Comparison of ENCODE assay signal across 14 cellular contexts in the genomic region with DNA sequence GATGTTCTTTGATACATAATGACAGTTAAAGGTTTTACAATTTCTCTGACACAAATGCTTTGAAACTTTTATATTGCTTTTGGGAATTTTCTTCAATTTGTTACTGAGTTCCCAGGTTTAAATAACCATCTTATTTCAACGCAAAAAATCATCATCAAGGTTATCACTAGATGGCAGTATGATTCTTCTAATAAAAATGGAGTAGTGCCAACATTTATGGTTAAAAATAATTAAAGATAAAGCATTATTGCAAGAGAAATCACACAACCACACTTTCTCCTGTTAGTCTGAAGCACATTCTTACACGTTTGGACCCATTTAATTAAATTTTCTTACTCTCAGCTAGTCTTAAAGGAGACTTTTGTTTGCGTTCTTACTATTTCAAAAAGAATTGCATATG.
A peak's percentile ranks its signal among the peaks of the same experiment; 100 is the strongest.
DNase-seq lines count a peak whose midpoint lies in the region; ATAC-seq, FAIRE-seq and TF ChIP-seq lines count a peak whose summit lies in the region.
"Had no signal": no experiment of that assay in that cellular context is flagged by ENCODE, and none has a peak within 500 bp of the region (broad histone marks: within the 10 kb centered on the region; RNA-seq: fewer than 3 reads in every experiment).

No MANE protein-coding gene starts in this region.

- H3K4me1 ChIP-seq in RWPE2 (ENCODE audit: insufficient read depth, poor library complexity, severe bottlenecking) (no peaks in the 10 kb centered on the region), right lobe of liver (no peaks in the 10 kb centered on the region), upper lobe of left lung (no peaks in the 10 kb centered on the region)
- H3K4me1 ChIP-seq: Caco-2, esophagus squamous epithelium, spleen had no signal

- DNase-seq in D721Med (ENCODE audit: insufficient read length, low spot score), result no peak
- DNase-seq in HT1080 (ENCODE audit: low read depth), result peak; percentile 0
- DNase-seq in RWPE2 (ENCODE audit: low spot score), result no peak
- DNase-seq in right lobe of liver, result no peak
- no peak for DNase-seq in upper lobe of left lung
- DNase-seq in hypothalamus (lab: John Stamatoyannopoulos, UW), result no peak
- DNase-seq in midbrain (lab: John Stamatoyannopoulos, UW), result no peak
- DNase-seq: esophagus squamous epithelium; naive thymus-derived CD8-positive, alpha-beta T cell; NCI-H187; spleen had no signal

- WGBS in right lobe of liver (ENCODE audit: insufficient coverage, low coverage, low lambda C conversion rate, missing lambda C conversion rate), result 17% methylated on average over 3 of the region's 3 CpGs
- WGBS in upper lobe of left lung, 2 donors, result 24 to 28% methylated on average over 3 of the region's 3 CpGs

- TF ChIP-seq EP300 in upper lobe of left lung (IDR thresholded peaks at IDR 0.05), result no peak

- no peaks in the 10 kb centered on the region for H3K27me3 ChIP-seq in RWPE2 (ENCODE audit: insufficient read depth, poor library complexity, severe bottlenecking)
- H3K27me3 ChIP-seq in right lobe of liver, result no peaks in the 10 kb centered on the region
- no peaks in the 10 kb centered on the region for H3K27me3 ChIP-seq in upper lobe of left lung
- H3K27me3 ChIP-seq: esophagus squamous epithelium, spleen had no signal

- no peak overlapping the region for H3K27ac ChIP-seq in RWPE2 (ENCODE audit: poor library complexity, severe bottlenecking)
- no peak overlapping the region for H3K27ac ChIP-seq in right lobe of liver
- no peak overlapping the region for H3K27ac ChIP-seq in upper lobe of left lung
- H3K27ac ChIP-seq: esophagus squamous epithelium, spleen had no signal

- ATAC-seq in RWPE2 (ENCODE audit: low read depth), result no peak
- ATAC-seq in right lobe of liver, result no peak
- no peak for ATAC-seq in GM21447 (IDR thresholded peaks at IDR 0.05; ENCODE audit: unreplicated experiment)
- ATAC-seq in upper lobe of left lung (ENCODE audit: low FRiP score in 2 of 2), result no peak
- ATAC-seq: activated CD4-positive, CD25-positive, alpha-beta regulatory T cell treated with anti-CD3 and anti-CD28 coated beads, Interleukin-2, amount 50 U/mL, for 24 hours; naive thymus-derived CD8-positive, alpha-beta T cell had no signal

- FAIRE-seq in D721Med (lab: Jason Lieb, UNC), result peak; percentile 96

- H3K9me3 ChIP-seq in RWPE2 (ENCODE audit: severe bottlenecking) (no peaks in the 10 kb centered on the region), right lobe of liver (no peaks in the 10 kb centered on the region), upper lobe of left lung (no peaks in the 10 kb centered on the region)
- H3K9me3 ChIP-seq: Caco-2, esophagus squamous epithelium, spleen had no signal

- TF ChIP-seq CTCF in D721Med (IDR thresholded peaks at IDR 0.05; ENCODE audit: insufficient read depth, missing control alignments) (peak; percentile 23), RWPE2 (IDR thresholded peaks at IDR 0.05; ENCODE audit: poor library complexity, severe bottlenecking) (peak; percentile 36), right lobe of liver (IDR thresholded peaks at IDR 0.05) (peak; percentile 13 to 40 (median 26)), upper lobe of left lung (IDR thresholded peaks at IDR 0.05) (no peak)

- intact Hi-C loops in right lobe of liver (cut with DNase I), result no loop called here

- H3K4me3 ChIP-seq in RWPE2 (ENCODE audit: severe bottlenecking) (no peak overlapping the region), right lobe of liver (no peak overlapping the region), upper lobe of left lung (no peak overlapping the region)
- H3K4me3 ChIP-seq: esophagus squamous epithelium, spleen had no signal

- no peak for TF ChIP-seq POLR2A in right lobe of liver (IDR thresholded peaks at IDR 0.05)
- TF ChIP-seq POLR2A in upper lobe of left lung (IDR thresholded peaks at IDR 0.05), result no peak

- H3K36me3 ChIP-seq in RWPE2 (ENCODE audit: low read depth) (no peaks in the 10 kb centered on the region), right lobe of liver (no peaks in the 10 kb centered on the region), upper lobe of left lung (no peaks in the 10 kb centered on the region)
- H3K36me3 ChIP-seq: esophagus squamous epithelium, spleen had no signal

Comparison
In these comparisons a context has a peak if more than half of its experiments do, and no peak if none do; other contexts are left out.
1. CTCF ChIP-seq: peak in D721Med (single experiment), RWPE2 (single experiment) and right lobe of liver (4 of 4); none in upper lobe of left lung (0 of 6).